24 cellular contexts compared by ENCODE assay signal in genomic region chr7:42621543-42622219, GRCh38.
A peak's percentile ranks its signal among the peaks of the same experiment; 100 is the strongest.
DNase-seq lines count a peak whose midpoint lies in the region; ATAC-seq, FAIRE-seq and TF ChIP-seq lines count a peak whose summit lies in the region.
"Had no signal": no experiment of that assay in that cellular context is flagged by ENCODE, and none has a peak within 500 bp of the region (broad histone marks: within the 10 kb centered on the region; RNA-seq: fewer than 3 reads in every experiment).

No MANE protein-coding gene starts in this region.

- no peak overlapping the region for H3K14ac ChIP-seq in H1 (ENCODE audit: insufficient read length)

- POLR2A ChIA-PET in HEK293T (lab: Yijun Ruan, JAX), result no interaction called here
- POLR2A ChIA-PET in H1 (lab: Charles Lee; ENCODE audit: partially characterized antibody), result no interaction called here

- no peak overlapping the region for H3K56ac ChIP-seq in H1 (replicated peaks; ENCODE audit: insufficient read length, low read depth, low read length)

- no peak for ATAC-seq in HG03439 (IDR thresholded peaks at IDR 0.05; ENCODE audit: unreplicated experiment)
- ATAC-seq: T-cell had no signal

- no peak overlapping the region for H2BK20ac ChIP-seq in H1 (ENCODE audit: low read length)

- no peaks in the 10 kb centered on the region for H3K36me3 ChIP-seq in H1 (ENCODE audit: control insufficient read depth in 2 of 4, insufficient read depth in 4 of 4, low read length in 3 of 4)
- H3K36me3 ChIP-seq: BLaER1 treated with 17β-estradiol and CSF1 and Interleukin-3, amounts not matched to agents 10 nM and 100 nM; Peyer's patch had no signal

- no peak overlapping the region for H2BK15ac ChIP-seq in H1 (ENCODE audit: low read length)

- WGBS in H1 (ENCODE audit: extremely low coverage in 1 of 2, insufficient coverage in 1 of 2, insufficient read length in 1 of 2, insufficient replicate concordance in 2 of 2, low coverage in 1 of 2, low lambda C conversion rate in 2 of 2, missing lambda C conversion rate in 1 of 2), 2 experiments, result 97% methylated on average over 3 of the region's 3 CpGs; no CpG with 5 or more reads in 1 of the 2 experiments

- H3K9me3 Mint-ChIP-seq in mesothelial cell of epicardium, result no peaks in the 10 kb centered on the region
- no peaks in the 10 kb centered on the region for H3K9me3 Mint-ChIP-seq in activated T-cell treated with anti-CD3 and anti-CD28 coated beads, Interleukin-2, amount 50 U/mL, for 24 hours

- no peaks in the 10 kb centered on the region for H3K23me2 ChIP-seq in H1 (ENCODE audit: low read depth, low read length)

- no peak for TF ChIP-seq EP300 in H1 (IDR thresholded peaks at IDR 0.05; ENCODE audit: borderline replicate concordance in 1 of 2, low read depth in 2 of 2, low read length in 2 of 2)

- no peaks in the 10 kb centered on the region for H3K79me2 ChIP-seq in H1 (ENCODE audit: control insufficient read depth in 1 of 2, insufficient read depth in 2 of 2, low read length in 2 of 2)

- CTCF ChIA-PET in HEK293T (lab: Yijun Ruan, JAX) (interaction anchor here (1.1 kb wide), 1 partner anchor 198 kb away, joined by 3 read pairs; no protein-coding TSS in a partner anchor), H1 (lab: Charles Lee; ENCODE audit: partially characterized antibody) (interaction anchor here (0.9 to 1.9 kb wide), 2 partner anchors 11 to 124 kb away, joined by 4 to 6 read pairs; no protein-coding TSS in a partner anchor)

- no peak for TF ChIP-seq POLR2A in H1 (IDR thresholded peaks at IDR 0.05; ENCODE audit: control extremely low read depth in 1 of 2, low read depth in 2 of 2, low read length in 2 of 2)

- H3K4ac ChIP-seq in H1 (replicated peaks; ENCODE audit: insufficient read length, low read depth, low read length), result no peak overlapping the region

- H3K27me3 Mint-ChIP-seq in mesothelial cell of epicardium (ENCODE audit: low read depth), result no peaks in the 10 kb centered on the region
- H3K27me3 Mint-ChIP-seq in activated T-cell treated with anti-CD3 and anti-CD28 coated beads, Interleukin-2, amount 50 U/mL, for 24 hours, result no peaks in the 10 kb centered on the region
- H3K27me3 Mint-ChIP-seq: CD4-positive, alpha-beta memory T cell; T-cell had no signal

- H3K27me3 ChIP-seq in H1 (replicated peaks in 1 of 4; ENCODE audit: control insufficient read depth in 3 of 4, extremely low read depth in 1 of 4, insufficient read depth in 3 of 4, low read length in 3 of 4), result no peaks in the 10 kb centered on the region
- H3K27me3 ChIP-seq: BLaER1 treated with 17β-estradiol and CSF1 and Interleukin-3, amounts not matched to agents 10 nM and 100 nM; Peyer's patch had no signal

- no peak overlapping the region for H2AK5ac ChIP-seq in H1 (ENCODE audit: low read depth, low read length)

- no peak overlapping the region for H3K27ac ChIP-seq in H1 (ENCODE audit: low read depth, low read length)
- H3K27ac ChIP-seq: BLaER1 treated with 17β-estradiol and CSF1 and Interleukin-3, amounts not matched to agents 10 nM and 100 nM; Peyer's patch had no signal

- TF ChIP-seq CTCF in H1 (IDR thresholded peaks at IDR 0.05; ENCODE audit: control extremely low read depth in 1 of 3, insufficient read depth in 1 of 3, low read depth in 1 of 3, low read length in 3 of 3) (no peak), mesothelial cell of epicardium (IDR thresholded peaks at IDR 0.05; ENCODE audit: unreplicated experiment) (no peak)

- FAIRE-seq in H1 (lab: Jason Lieb, UNC) (no peak), HTR-8/SVneo (lab: Jason Lieb, UNC) (no peak)
- FAIRE-seq: G401.6, GM18507, GM19239 had no signal

- no peak overlapping the region for H3K4me2 ChIP-seq in H1 (ENCODE audit: insufficient read depth in 1 of 2, low read depth in 2 of 2, low read length in 2 of 2)
- H3K4me2 ChIP-seq: BLaER1 treated with 17β-estradiol and CSF1 and Interleukin-3, amounts not matched to agents 10 nM and 100 nM had no signal

- peaks cover 48% of the 10 kb centered on the region for H3K4me1 Mint-ChIP-seq in mesothelial cell of epicardium
- H3K4me1 Mint-ChIP-seq in activated T-cell treated with anti-CD3 and anti-CD28 coated beads, Interleukin-2, amount 50 U/mL, for 24 hours (ENCODE audit: low read depth), result no peaks in the 10 kb centered on the region
- H3K4me1 Mint-ChIP-seq: CD4-positive, alpha-beta memory T cell; T-cell had no signal

- TF ChIP-seq RAD21 in H1 (IDR thresholded peaks at IDR 0.05 in 1 of 2, conservative IDR thresholded peaks at IDR 0.05 in 1 of 2; ENCODE audit: low read depth in 2 of 2, low read length in 2 of 2), result no peak

- H3K27ac Mint-ChIP-seq in mesothelial cell of epicardium, result peak overlapping the region; percentile 78
- H3K27ac Mint-ChIP-seq in activated T-cell treated with anti-CD3 and anti-CD28 coated beads, Interleukin-2, amount 50 U/mL, for 24 hours, result no peak overlapping the region
- H3K27ac Mint-ChIP-seq: CD4-positive, alpha-beta memory T cell; T-cell had no signal

- H3K23ac ChIP-seq in H1 (ENCODE audit: insufficient read length), result no peak overlapping the region

- H3K4me3 ChIP-seq in H1 (ENCODE audit: extremely low read depth in 1 of 4, insufficient read depth in 2 of 4, low read depth in 3 of 4, low read length in 4 of 4), result no peak overlapping the region
- H3K4me3 ChIP-seq: BLaER1 treated with 17β-estradiol and CSF1 and Interleukin-3, amounts not matched to agents 10 nM and 100 nM; Peyer's patch had no signal

- H4K20me1 ChIP-seq in H1 (replicated peaks in 1 of 2; ENCODE audit: control insufficient read depth in 1 of 2, insufficient read depth in 2 of 2, low read length in 2 of 2), result no peaks in the 10 kb centered on the region
- H4K20me1 ChIP-seq: BLaER1 treated with 17β-estradiol and CSF1 and Interleukin-3, amounts not matched to agents 10 nM and 100 nM had no signal

- H4K5ac ChIP-seq in H1 (ENCODE audit: insufficient read length, low read depth, low read length), result no peak overlapping the region

- DNase-seq in HEK293T (ENCODE audit: extremely low spot score), result no peak
- no peak for DNase-seq in H1 (ENCODE audit: low read depth in 1 of 2, low spot score in 2 of 2)
- no peak for DNase-seq in mesothelial cell of epicardium (ENCODE audit: low spot score in 2 of 2, unreplicated experiment in 2 of 2)
- no peak for DNase-seq in HTR-8/SVneo (ENCODE audit: insufficient read length, low spot score)
- no peak for DNase-seq in activated T-cell treated with anti-CD3 and anti-CD28 coated beads, Interleukin-2, amount 50 U/mL, for 24 hours
- DNase-seq in effector CD8-positive, alpha-beta T cell (lab: John Stamatoyannopoulos, UW), result no peak
- DNase-seq: ACHN; Calu3; CD4-positive, alpha-beta memory T cell; H7; IMR-90; MV-4-11; NCI-H1694; NCI-H2081 treated with DMSO at 0.1 percent for 48 hours; NCI-H2171 treated with DMSO at 0.1 percent for 48 hours; NCI-H524 treated with DMSO at 0.1 percent for 48 hours; NCI-H82; Peyer's patch; T-cell had no signal

- peaks cover 0 to 4% (median 2%) of the 10 kb centered on the region in 4 experiments; a peak in 2 of 7 replicates for H3K4me1 ChIP-seq in H1 (replicated peaks in 1 of 4; ENCODE audit: control insufficient read depth in 3 of 4, insufficient read depth in 4 of 4, low read length in 3 of 4)
- H3K4me1 ChIP-seq: Peyer's patch had no signal

- H4K8ac ChIP-seq in H1 (ENCODE audit: extremely low read depth, insufficient read depth, low read length), result no peak overlapping the region

- no peaks in the 10 kb centered on the region for H3K36me3 Mint-ChIP-seq in mesothelial cell of epicardium
- no peaks in the 10 kb centered on the region for H3K36me3 Mint-ChIP-seq in activated T-cell treated with anti-CD3 and anti-CD28 coated beads, Interleukin-2, amount 50 U/mL, for 24 hours (ENCODE audit: low read depth)
- H3K36me3 Mint-ChIP-seq: CD4-positive, alpha-beta memory T cell; T-cell had no signal

- no peak overlapping the region for H2BK12ac ChIP-seq in H1 (ENCODE audit: low read depth, low read length)

- no peak overlapping the region for H3K9ac ChIP-seq in H1 (replicated peaks in 1 of 4; ENCODE audit: extremely low read depth in 1 of 4, low read depth in 3 of 4, low read length in 3 of 4)
- H3K9ac ChIP-seq: BLaER1 treated with 17β-estradiol and CSF1 and Interleukin-3, amounts not matched to agents 10 nM and 100 nM had no signal

- H4K91ac ChIP-seq in H1 (replicated peaks; ENCODE audit: insufficient read length, low read length), result no peak overlapping the region

- H2AFZ ChIP-seq in H1 (ENCODE audit: low read length), result no peak overlapping the region

- no peaks in the 10 kb centered on the region for H3K79me1 ChIP-seq in H1 (ENCODE audit: low read depth, low read length)

- H2BK120ac ChIP-seq in H1 (replicated peaks; ENCODE audit: low read depth, low read length), result no peak overlapping the region

- no peak overlapping the region for H3K4me3 Mint-ChIP-seq in mesothelial cell of epicardium
- no peak overlapping the region for H3K4me3 Mint-ChIP-seq in activated T-cell treated with anti-CD3 and anti-CD28 coated beads, Interleukin-2, amount 50 U/mL, for 24 hours
- H3K4me3 Mint-ChIP-seq: CD4-positive, alpha-beta memory T cell; T-cell had no signal

- no peak overlapping the region for H2BK5ac ChIP-seq in H1 (ENCODE audit: low read depth, low read length)

- no peaks in the 10 kb centered on the region for H3K9me3 ChIP-seq in H1 (ENCODE audit: insufficient read depth in 2 of 2, low read depth in 1 of 2, low read length in 1 of 2)
- H3K9me3 ChIP-seq: BLaER1 treated with 17β-estradiol and CSF1 and Interleukin-3, amounts not matched to agents 10 nM and 100 nM; Peyer's patch had no signal

- H3K18ac ChIP-seq in H1 (ENCODE audit: extremely low read depth, low read length), result 0 out of 2 replicates have a peak overlapping the region, but pooled peaks have one; percentile 4

TF ChIP-seq in HEK293T, 16 proteins besides CTCF, POLR2A, EP300 and RAD21:
- no peak for TF ChIP-seq NFRKB (IDR thresholded peaks at IDR 0.05)
- TF ChIP-seq PKNOX1 (IDR thresholded peaks at IDR 0.05), result peak; percentile 55

TF ChIP-seq in H1, 55 proteins besides CTCF, POLR2A, EP300 and RAD21:
- no peak for TF ChIP-seq GTF2F1 (IDR thresholded peaks at IDR 0.05; ENCODE audit: borderline replicate concordance, low read depth, low read length)
